14 cellular contexts compared by ENCODE assay signal in genomic region chr2:41999882-42000281, GRCh38. TPM values are rescaled to one million over a fixed set of nuclear protein-coding genes. Genes with fewer than 3 reads are reported as not detected.
A peak's percentile ranks its signal among the peaks of the same experiment; 100 is the strongest.
DNase-seq lines count a peak whose midpoint lies in the region; ATAC-seq and TF ChIP-seq lines count a peak whose summit lies in the region.
"Had no signal": no experiment of that assay in that cellular context is flagged by ENCODE, and none has a peak within 500 bp of the region (broad histone marks: within the 10 kb centered on the region; RNA-seq: fewer than 3 reads in every experiment).

No MANE protein-coding gene starts in this region.

- H3K36me3 ChIP-seq in uterus: no peaks in the 10 kb centered on the region

- intact Hi-C loops in uterus (cut with DNase I; ENCODE audit: low total_unique reads): loop anchor here (10.0 kb wide), 1 partner anchor 65 kb away; no protein-coding TSS in a partner anchor

- peak overlapping the region; percentile 33 for H3K4me3 Mint-ChIP-seq in nephron progenitor cell
- H3K4me3 Mint-ChIP-seq: CD4-positive, alpha-beta memory T cell had no signal

- no peaks in the 10 kb centered on the region for H3K9me3 ChIP-seq in uterus

- TF ChIP-seq POLR2A in uterus (IDR thresholded peaks at IDR 0.05): no peak

- no peaks in the 10 kb centered on the region for H3K27me3 ChIP-seq in uterus

- peaks cover 35% of the 10 kb centered on the region for H3K27me3 Mint-ChIP-seq in nephron progenitor cell (ENCODE audit: low read depth, poor library complexity)

- no peak overlapping the region for H3K4me3 ChIP-seq in uterus
- H3K4me3 ChIP-seq: GM23248 had no signal

- H3K36me3 Mint-ChIP-seq in nephron progenitor cell (ENCODE audit: low read depth): peaks cover 16% of the 10 kb centered on the region

- H3K9me3 Mint-ChIP-seq in nephron progenitor cell: peaks cover 34% of the 10 kb centered on the region

- ATAC-seq in HG03442 (IDR thresholded peaks at IDR 0.05; ENCODE audit: unreplicated experiment) (no peak), HG03520 (IDR thresholded peaks at IDR 0.05; ENCODE audit: unreplicated experiment) (no peak)

- peaks cover 66% of the 10 kb centered on the region for H3K4me1 Mint-ChIP-seq in nephron progenitor cell
- H3K4me1 Mint-ChIP-seq: CD4-positive, alpha-beta memory T cell had no signal

- peaks cover 0 to 6% of the 10 kb centered on the region in 2 donors for H3K4me1 ChIP-seq in uterus

- TF ChIP-seq CTCF in nephron progenitor cell (IDR thresholded peaks at IDR 0.05) (no peak), uterus (IDR thresholded peaks at IDR 0.05) (no peak)

- peak overlapping the region; percentile 73 to 89 for H3K27ac ChIP-seq in uterus
- H3K27ac ChIP-seq: GM23248 had no signal

- peak overlapping the region; percentile 18 for H3K27ac Mint-ChIP-seq in nephron progenitor cell
- H3K27ac Mint-ChIP-seq: CD4-positive, alpha-beta memory T cell had no signal

- DNase-seq in islet precursor cell: peak; percentile 19
- DNase-seq in nephron progenitor cell: no peak
- no peak for DNase-seq in uterus
- no peak for DNase-seq in NCI-H2081 (lab: John Stamatoyannopoulos, UW)
- DNase-seq: C1 segment of cervical spinal cord; Calu3; CD4-positive, alpha-beta memory T cell; COR-L47; DND-41; GM23248; H7; HCEC 1CT had no signal

RNA-seq across cellular contexts. Expression of gene PKDCC, which starts 47.9 kb away (rescaled TPM):
- total RNA-seq in uterus: 100 to 1,000 TPM in 2 of 4 donors, 10 to 100 TPM in 2; 34.1 to 244 (median 109) TPM
- total RNA-seq: CD4-positive, alpha-beta memory T cell had no signal
